9 cellular contexts compared by ENCODE assay signal in the genomic region with DNA sequence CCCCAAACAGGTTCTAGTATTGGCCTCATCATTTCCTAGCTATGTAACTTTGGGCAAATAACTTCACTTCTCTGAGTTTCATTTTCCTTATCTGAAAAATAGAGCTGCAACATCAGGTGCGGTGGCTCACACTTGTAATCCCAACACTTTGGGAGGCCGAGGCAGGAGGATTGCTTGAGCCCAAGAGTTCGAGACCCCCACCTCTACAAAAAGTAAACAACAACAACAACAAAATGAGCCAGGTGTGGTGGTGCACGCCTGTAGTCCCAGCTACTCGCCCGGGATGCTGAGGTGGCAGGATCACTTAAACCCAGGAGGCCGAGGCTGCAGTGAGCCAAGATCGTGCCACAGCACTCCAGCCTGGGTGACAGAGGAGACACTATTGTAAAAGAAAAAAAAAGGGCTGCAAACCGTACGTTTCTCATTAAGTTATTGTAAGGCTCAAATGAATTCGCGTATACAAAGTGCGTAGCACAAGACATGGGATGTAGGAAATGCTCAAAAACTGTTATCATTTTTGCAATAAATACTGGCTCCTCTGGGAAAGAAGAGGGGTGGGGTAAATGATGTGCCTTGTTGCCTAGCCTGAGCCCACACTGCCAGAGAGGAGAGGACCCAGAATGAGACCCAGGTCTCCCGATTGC. TPM values are rescaled to one million over a fixed set of nuclear protein-coding genes. Genes with fewer than 3 reads are reported as not detected.
A peak's percentile ranks its signal among the peaks of the same experiment; 100 is the strongest.
DNase-seq lines count a peak whose midpoint lies in the region; ATAC-seq and TF ChIP-seq lines count a peak whose summit lies in the region.
"Had no signal": no experiment of that assay in that cellular context is flagged by ENCODE, and none has a peak within 500 bp of the region (broad histone marks: within the 10 kb centered on the region; RNA-seq: fewer than 3 reads in every experiment).

No MANE protein-coding gene starts in this region.

- DNase-seq in Calu3 (no peak), SJCRH30 (no peak), fibroblast of lung (ENCODE audit: low read depth in 2 of 2) (no peak), prostate gland (ENCODE audit: low spot score) (no peak), anterior cingulate cortex (lab: John Stamatoyannopoulos, UW) (no peak), kidney glomerular epithelial cell (lab: John Stamatoyannopoulos, UW) (no peak)
- no peak for DNase-seq in stimulated activated naive CD4-positive, alpha-beta T cell treated with Interleukin-2 at 50 U/mL for 16 hours (lab: John Stamatoyannopoulos, UW)
- DNase-seq: RPMI8226 had no signal

- H3K9ac ChIP-seq in fibroblast of lung (ENCODE audit: insufficient read depth, low read length) = peak overlapping the region; percentile 80

- no peak for TF ChIP-seq POLR2A in prostate gland (IDR thresholded peaks at IDR 0.05)

- ATAC-seq in HG03432 (IDR thresholded peaks at IDR 0.05; ENCODE audit: unreplicated experiment) = no peak

- no peaks in the 10 kb centered on the region for H3K9me3 Mint-ChIP-seq in Calu3 (ENCODE audit: low read depth, unreplicated experiment)

- no peak overlapping the region for H3K27ac ChIP-seq in SJCRH30
- peak overlapping the region; percentile 85 for H3K27ac ChIP-seq in fibroblast of lung (ENCODE audit: insufficient read depth, low read length)
- no peak overlapping the region for H3K27ac ChIP-seq in prostate gland

- no peaks in the 10 kb centered on the region for H4K20me1 ChIP-seq in fibroblast of lung (ENCODE audit: control insufficient read depth, extremely low read depth, insufficient read depth, low read length)

- WGBS in prostate gland = 71% methylated on average over 14 of the region's 14 CpGs

- no peak overlapping the region for H2AFZ ChIP-seq in fibroblast of lung (ENCODE audit: low read length)

- no peak for TF ChIP-seq CTCF in Calu3 (IDR thresholded peaks at IDR 0.05; ENCODE audit: unreplicated experiment)
- TF ChIP-seq CTCF in fibroblast of lung (conservative IDR thresholded peaks at IDR 0.05 in 1 of 2, IDR thresholded peaks at IDR 0.05 in 1 of 2; ENCODE audit: low read depth in 1 of 2, low read length in 2 of 2) = no peak
- no peak for TF ChIP-seq CTCF in prostate gland (IDR thresholded peaks at IDR 0.05)

- H3K4me3 Mint-ChIP-seq in Calu3 (ENCODE audit: low read depth, unreplicated experiment) = peak overlapping the region; percentile 99

- H3K4me1 Mint-ChIP-seq in Calu3 (ENCODE audit: low read depth, unreplicated experiment) = peaks cover 18% of the 10 kb centered on the region

- H3K36me3 ChIP-seq in SJCRH30 (no peaks in the 10 kb centered on the region; the same call in 1 of the 2 replicates), fibroblast of lung (ENCODE audit: control insufficient read depth, insufficient read depth, low read length) (no peaks in the 10 kb centered on the region), prostate gland (no peaks in the 10 kb centered on the region)

- no peaks in the 10 kb centered on the region for H3K27me3 Mint-ChIP-seq in Calu3 (ENCODE audit: unreplicated experiment)

- CTCF ChIA-PET in Calu3 (lab: Charles Lee) = no interaction called here

- H3K4me3 ChIP-seq in SJCRH30 (peak overlapping the region; percentile 84), fibroblast of lung (replicated peaks in 1 of 4; ENCODE audit: control extremely low read depth in 1 of 4, insufficient read depth in 1 of 4, low read depth in 3 of 4, low read length in 4 of 4) (peak overlapping the region; percentile 87 to 99 (median 90)), prostate gland (peak overlapping the region; percentile 74 to 78)

- H3K36me3 Mint-ChIP-seq in Calu3 (ENCODE audit: insufficient read depth, unreplicated experiment) = peaks cover 35% of the 10 kb centered on the region

- no peak overlapping the region for H3K27ac Mint-ChIP-seq in Calu3 (ENCODE audit: unreplicated experiment)

- peaks cover 26% of the 10 kb centered on the region for H3K79me2 ChIP-seq in fibroblast of lung (ENCODE audit: control insufficient read depth, insufficient read depth, low read length)

- H3K27me3 ChIP-seq in SJCRH30 (no peaks in the 10 kb centered on the region), fibroblast of lung (ENCODE audit: control insufficient read depth, insufficient read depth, low read length) (no peaks in the 10 kb centered on the region), prostate gland (replicated peaks; ENCODE audit: insufficient read depth) (no peaks in the 10 kb centered on the region)

- H3K9me3 ChIP-seq in SJCRH30 (replicated peaks) (no peaks in the 10 kb centered on the region), fibroblast of lung (ENCODE audit: control insufficient read depth, insufficient read depth, low read depth, low read length) (no peaks in the 10 kb centered on the region), prostate gland (no peaks in the 10 kb centered on the region)

- BruUV-seq in Calu3 (replicated peaks; lab: Mats Ljungman, UMichigan) = no TSS peak

- H3K4me2 ChIP-seq in fibroblast of lung (ENCODE audit: extremely low read depth, insufficient read depth, low read length) = peak overlapping the region; percentile 81

- H3K4me1 ChIP-seq in SJCRH30 (peaks cover 7% of the 10 kb centered on the region; the same call in 1 of the 2 replicates), fibroblast of lung (ENCODE audit: control insufficient read depth, extremely low read depth, insufficient read depth, low read length) (no peaks in the 10 kb centered on the region), prostate gland (replicated peaks) (peaks cover 3% of the 10 kb centered on the region)

- intact Hi-C loops in Calu3 (cut with micrococcal nuclease; ENCODE audit: unreplicated experiment) (no loop called here), prostate gland (cut with DNase I) (no loop called here)

RNA-seq across cellular contexts. Expression of gene C12orf76, which starts 0.9 kb away (rescaled TPM):
- total RNA-seq in Calu3 (2022) = 14.2 and 14.7 TPM in 2 replicates
- 12.3 and 13.1 TPM in 2 replicates for total RNA-seq in SJCRH30 (2014; rRNA removed; shearing (Covaris generic))
- 17.2 and 20.8 TPM in 2 replicates for total RNA-seq in fibroblast of lung
- polyA plus RNA-seq in fibroblast of lung = 5.5 and 8.5 TPM in 2 replicates
- 5.1 and 10.2 TPM in 2 replicates for polyA plus RNA-seq in fibroblast of lung (2012)
- polyA minus RNA-seq in fibroblast of lung (ENCODE audit: low replicate concordance) = 1.6 and 16.4 TPM in 2 replicates
- 10 to 100 TPM; 20.4 to 26.1 TPM for total RNA-seq in prostate gland

RNA-seq across cellular contexts. Expression of gene ANKRD13A, which starts 48.2 kb away (rescaled TPM):
- 34.5 and 40.4 TPM in 2 replicates for total RNA-seq in Calu3 (2022)
- total RNA-seq in SJCRH30 (2014; rRNA removed; shearing (Covaris generic)) = 32.7 and 37.4 TPM in 2 replicates
- total RNA-seq in fibroblast of lung = 82.4 and 168 TPM in 2 replicates
- 246 and 340 TPM in 2 replicates for polyA plus RNA-seq in fibroblast of lung
- 132 and 183 TPM in 2 replicates for polyA plus RNA-seq in fibroblast of lung (2012)
- polyA minus RNA-seq in fibroblast of lung (ENCODE audit: low replicate concordance) = 302 and 374 TPM in 2 replicates
- total RNA-seq in prostate gland = 10 to 100 TPM; 76.1 to 87.4 TPM

RNA-seq across cellular contexts. Expression of gene GIT2, which starts 51.3 kb away (rescaled TPM):
- total RNA-seq in Calu3 (2022) (56.0 TPM in 2 replicates), fibroblast of lung (30.3 and 47.9 TPM in 2 replicates), prostate gland (10 to 100 TPM; 20.9 to 43.3 TPM)
- 31.4 and 38.0 TPM in 2 replicates for total RNA-seq in SJCRH30 (2014; rRNA removed; shearing (Covaris generic))
- 53.5 and 54.3 TPM in 2 replicates for polyA plus RNA-seq in fibroblast of lung
- 35.3 and 39.9 TPM in 2 replicates for polyA plus RNA-seq in fibroblast of lung (2012)
- 53.2 and 56.8 TPM in 2 replicates for polyA minus RNA-seq in fibroblast of lung (ENCODE audit: low replicate concordance)
